In the genomic region with DNA sequence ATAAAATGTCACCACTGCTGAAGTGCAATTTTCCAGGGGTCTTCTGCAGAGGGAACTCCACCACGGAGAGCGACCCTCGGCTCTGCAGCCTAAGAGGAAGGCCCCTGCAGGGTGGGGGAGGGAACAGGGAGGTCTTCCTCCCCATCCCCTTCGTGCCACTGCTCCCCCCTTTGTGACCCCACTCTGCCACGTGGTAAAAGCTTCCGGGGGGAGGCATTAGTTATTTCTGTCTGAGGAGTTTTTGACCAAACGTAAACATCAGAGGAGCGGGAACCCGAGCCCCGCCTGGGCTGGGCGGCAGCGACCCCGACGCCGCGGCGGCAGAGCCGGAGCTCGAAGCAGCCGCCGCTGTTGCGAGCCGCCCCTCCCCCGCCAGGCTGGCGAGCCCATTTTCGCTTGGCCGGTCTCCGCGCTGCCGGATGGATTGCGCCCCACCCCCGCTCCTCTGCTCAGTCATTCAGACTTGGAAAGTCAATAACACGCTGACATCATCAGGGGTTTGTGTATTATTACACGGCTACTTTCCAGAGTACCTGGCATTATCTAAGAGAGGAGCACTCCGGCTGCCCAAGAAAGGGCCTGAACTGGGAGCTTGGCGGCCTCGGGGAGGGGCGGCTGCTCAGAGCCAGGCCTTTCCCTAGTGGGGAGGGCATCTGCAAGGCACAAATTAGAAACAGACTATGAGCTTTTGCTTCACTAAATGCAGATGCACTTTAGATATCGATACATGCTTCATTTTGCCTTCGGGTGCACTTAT, we compare ENCODE assay signal across 8 cellular contexts.
DNase-seq lines count a peak whose midpoint lies in the region; ATAC-seq and TF ChIP-seq lines count a peak whose summit lies in the region.

No MANE protein-coding gene starts in this region.

- peak overlapping the region; percentile 72 for H3K4me3 Mint-ChIP-seq in nephron progenitor cell
- peak overlapping the region; percentile 75 for H3K4me3 Mint-ChIP-seq in stimulated activated naive CD8-positive, alpha-beta T cell treated with anti-CD3 and anti-CD28 coated beads, Interleukin-15, Interleukin-2, amounts not matched to agents 100 ng/mL and 50 ng/mL, for 24 hours

- peak overlapping the region; percentile 43 for H2AFZ ChIP-seq in Loucy (ENCODE audit: low read length)

- H3K36me3 Mint-ChIP-seq in nephron progenitor cell (ENCODE audit: low read depth) = peaks cover 3% of the 10 kb centered on the region
- no peaks in the 10 kb centered on the region for H3K36me3 Mint-ChIP-seq in stimulated activated naive CD8-positive, alpha-beta T cell treated with anti-CD3 and anti-CD28 coated beads, Interleukin-15, Interleukin-2, amounts not matched to agents 100 ng/mL and 50 ng/mL, for 24 hours (ENCODE audit: low read depth)

- no peaks in the 10 kb centered on the region for H4K20me1 ChIP-seq in Loucy (ENCODE audit: insufficient read depth, low read length, poor library complexity, severe bottlenecking)

- H3K9me3 ChIP-seq in Loucy (ENCODE audit: insufficient read depth, low read depth, low read length) (no peaks in the 10 kb centered on the region), RWPE2 (ENCODE audit: severe bottlenecking) (no peaks in the 10 kb centered on the region)

- H3K27me3 Mint-ChIP-seq in nephron progenitor cell (ENCODE audit: low read depth, poor library complexity) = no peaks in the 10 kb centered on the region
- H3K27me3 Mint-ChIP-seq in stimulated activated naive CD8-positive, alpha-beta T cell treated with anti-CD3 and anti-CD28 coated beads, Interleukin-15, Interleukin-2, amounts not matched to agents 100 ng/mL and 50 ng/mL, for 24 hours = no peaks in the 10 kb centered on the region

- H3F3A ChIP-seq in Loucy (ENCODE audit: low read depth) = peaks cover 4% of the 10 kb centered on the region; the same call in 1 of the 2 replicates

- TF ChIP-seq CTCF in Loucy (conservative IDR thresholded peaks at IDR 0.05; ENCODE audit: low read length) (no peak), RWPE2 (IDR thresholded peaks at IDR 0.05; ENCODE audit: poor library complexity, severe bottlenecking) (peak; percentile 17), fibroblast of the aortic adventitia (IDR thresholded peaks at IDR 0.05; ENCODE audit: insufficient read depth, low read length) (peak; percentile 1), nephron progenitor cell (IDR thresholded peaks at IDR 0.05) (no peak)

- H3K4me2 ChIP-seq in Loucy (ENCODE audit: low read depth, low read length, poor library complexity, severe bottlenecking) = peak overlapping the region; percentile 92

- peaks cover 3% of the 10 kb centered on the region for H3K9me3 Mint-ChIP-seq in nephron progenitor cell
- H3K9me3 Mint-ChIP-seq in stimulated activated naive CD8-positive, alpha-beta T cell treated with anti-CD3 and anti-CD28 coated beads, Interleukin-15, Interleukin-2, amounts not matched to agents 100 ng/mL and 50 ng/mL, for 24 hours = no peaks in the 10 kb centered on the region

- peak overlapping the region; percentile 94 for H3K27ac ChIP-seq in RWPE2 (ENCODE audit: poor library complexity, severe bottlenecking)

- peaks cover 14% of the 10 kb centered on the region; the same call in 1 of the 2 replicates for H3K79me2 ChIP-seq in Loucy (ENCODE audit: insufficient read depth, low read length)

- H3K4me1 Mint-ChIP-seq in nephron progenitor cell = peaks cover 73% of the 10 kb centered on the region
- H3K4me1 Mint-ChIP-seq in stimulated activated naive CD8-positive, alpha-beta T cell treated with anti-CD3 and anti-CD28 coated beads, Interleukin-15, Interleukin-2, amounts not matched to agents 100 ng/mL and 50 ng/mL, for 24 hours (ENCODE audit: low read depth) = peaks cover 72% of the 10 kb centered on the region

- peak overlapping the region; percentile 82 for H3K9ac ChIP-seq in Loucy (ENCODE audit: low read depth, low read length, poor library complexity, severe bottlenecking)

- DNase-seq in ELF-1 (ENCODE audit: low read depth, low spot score) (peak; percentile 98), H7 (peak; percentile 94), RWPE2 (ENCODE audit: low spot score) (peak; percentile 91), fibroblast of the aortic adventitia (ENCODE audit: low read depth) (peak; percentile 99), nephron progenitor cell (peak; percentile 97)
- DNase-seq in activated effector memory CD4-positive, alpha-beta T cell treated with anti-CD3 and anti-CD28 coated beads, Interleukin-2, amount 50 U/mL, for 16 hours = peak; percentile 98

- H3K27me3 ChIP-seq in H7 (ENCODE audit: control insufficient read depth, insufficient read depth, low read length) = 0 out of 2 replicates have a peak, but pooled peaks cover 2% of the 10 kb centered on the region
- H3K27me3 ChIP-seq in Loucy (ENCODE audit: insufficient read depth, low read length, poor library complexity, severe bottlenecking) = no peaks in the 10 kb centered on the region
- H3K27me3 ChIP-seq in RWPE2 (ENCODE audit: insufficient read depth, poor library complexity, severe bottlenecking) = no peaks in the 10 kb centered on the region

- H3K9me2 ChIP-seq in Loucy (replicated peaks; ENCODE audit: low read depth, low read length) = no peaks in the 10 kb centered on the region

- H3K36me3 ChIP-seq in H7 (replicated peaks; ENCODE audit: control insufficient read depth, insufficient read depth, low read length) (no peaks in the 10 kb centered on the region), Loucy (ENCODE audit: insufficient read depth, low read length) (no peaks in the 10 kb centered on the region), RWPE2 (ENCODE audit: low read depth) (no peaks in the 10 kb centered on the region)

- H3K4me3 ChIP-seq in H7 (ENCODE audit: insufficient read depth, low read depth, low read length) (peak overlapping the region; percentile 20; the same call in 1 of the 2 replicates), Loucy (ENCODE audit: low read length, poor library complexity, severe bottlenecking) (peak overlapping the region; percentile 77), RWPE2 (ENCODE audit: severe bottlenecking) (peak overlapping the region; percentile 7), fibroblast of the aortic adventitia (ENCODE audit: low read depth, low read length) (peak overlapping the region; percentile 39)

- H3K27ac Mint-ChIP-seq in nephron progenitor cell = peak overlapping the region; percentile 99
- H3K27ac Mint-ChIP-seq in stimulated activated naive CD8-positive, alpha-beta T cell treated with anti-CD3 and anti-CD28 coated beads, Interleukin-15, Interleukin-2, amounts not matched to agents 100 ng/mL and 50 ng/mL, for 24 hours = peak overlapping the region; percentile 98

- peak; percentile 74 for ATAC-seq in RWPE2 (ENCODE audit: low read depth)

- peaks cover 78% of the 10 kb centered on the region for H3K4me1 ChIP-seq in Loucy (ENCODE audit: insufficient read depth, low read length, poor library complexity, severe bottlenecking)
- peaks cover 41% of the 10 kb centered on the region for H3K4me1 ChIP-seq in RWPE2 (ENCODE audit: insufficient read depth, poor library complexity, severe bottlenecking)

Comparison
In these comparisons a context has a peak if more than half of its experiments do, and no peak if none do; other contexts are left out.
1. Peak in every context shown above with its lines: DNase-seq, ATAC-seq, H3K4me3 ChIP-seq and H3K27ac ChIP-seq.
2. H3K4me3 ChIP-seq: peak in every context shown above with its lines; median percentile 77 in Loucy; 39 in fibroblast of the aortic adventitia; 20 in H7; 7 in RWPE2.
3. CTCF ChIP-seq: peak in RWPE2 (single experiment) and fibroblast of the aortic adventitia (single experiment); none in Loucy (single experiment) and nephron progenitor cell (single experiment).